Comparison of ENCODE assay signal across 8 cellular contexts in genomic region chr17:14302421-14303099, GRCh38. TPM values are rescaled to one million over a fixed set of nuclear protein-coding genes. Genes with fewer than 3 reads are reported as not detected.
DNase-seq lines count a peak whose midpoint lies in the region; ATAC-seq and TF ChIP-seq lines count a peak whose summit lies in the region.

No MANE protein-coding gene starts in this region.

- peak overlapping the region; percentile 75 for H3K27ac Mint-ChIP-seq in neural crest cell (ENCODE audit: unreplicated experiment)

- H3K36me3 ChIP-seq in ACC112 (ENCODE audit: insufficient read depth, low read length) = no peaks in the 10 kb centered on the region
- H3K36me3 ChIP-seq in stomach = no peaks in the 10 kb centered on the region

- H2AFZ ChIP-seq in ACC112 (ENCODE audit: low read length, unreplicated experiment) = peak overlapping the region; percentile 26

- H3K4me3 ChIP-seq in ACC112 (ENCODE audit: low read depth, low read length) (peak overlapping the region; percentile 93), fibroblast of villous mesenchyme (ENCODE audit: low read depth, low read length) (peak overlapping the region; percentile 98), stomach (peak overlapping the region; percentile 55 to 78 (median 68))

- no peak for TF ChIP-seq EP300 in stomach (IDR thresholded peaks at IDR 0.05)

- TF ChIP-seq CTCF in fibroblast of villous mesenchyme (IDR thresholded peaks at IDR 0.05; ENCODE audit: insufficient read depth, low read depth, low read length) (peak; percentile 76), neural crest cell (conservative IDR thresholded peaks at IDR 0.05) (peak; percentile 91), stomach (IDR thresholded peaks at IDR 0.05) (peak in 5 of 7 experiments; percentile 35 to 98 (median 96))

- 0 to 1% (median 1%) methylated on average over 13 to 64 of the region's 64 CpGs for WGBS in stomach, 5 donors

- ATAC-seq in GM18519 (IDR thresholded peaks at IDR 0.05; ENCODE audit: low FRiP score, unreplicated experiment) (peak; percentile 31), HG03139 (IDR thresholded peaks at IDR 0.05; ENCODE audit: unreplicated experiment) (peak; percentile 44)

- H3K4me1 ChIP-seq in ACC112 (ENCODE audit: control insufficient read depth, insufficient read depth, low read length, unreplicated experiment) (peaks cover 27% of the 10 kb centered on the region), stomach (peaks cover 48 to 74% (median 59%) of the 10 kb centered on the region in 4 donors)

- no peaks in the 10 kb centered on the region for H3K9me3 ChIP-seq in stomach

- no peaks in the 10 kb centered on the region for H3K9me3 Mint-ChIP-seq in neural crest cell

- no peak for TF ChIP-seq POLR2A in stomach (IDR thresholded peaks at IDR 0.05)

- H3K27me3 ChIP-seq in ACC112 (ENCODE audit: insufficient read depth, low read length) (peaks cover 3% of the 10 kb centered on the region; the same call in 1 of the 2 replicates), stomach (peaks cover 15 to 100% (median 64%) of the 10 kb centered on the region in 3 donors)

- H3K27ac ChIP-seq in ACC112 (ENCODE audit: low read depth, low read length) = peak overlapping the region; percentile 11; the same call in 1 of the 2 replicates
- peak overlapping the region; percentile 78 to 87 (median 82) for H3K27ac ChIP-seq in stomach

- H3K4me1 Mint-ChIP-seq in neural crest cell = peaks cover 67% of the 10 kb centered on the region

- H3K36me3 Mint-ChIP-seq in neural crest cell (ENCODE audit: low read depth) = peaks cover 11% of the 10 kb centered on the region

- intact Hi-C loops in stomach (cut with DNase I; ENCODE audit: low total_unique reads) = loop anchor here (5.0 kb wide), 1 partner anchor 705 kb away; no protein-coding TSS in a partner anchor

- peaks cover 54% of the 10 kb centered on the region for H3K27me3 Mint-ChIP-seq in neural crest cell (ENCODE audit: low read depth)

- DNase-seq in RPMI7951 (ENCODE audit: low read depth) (peak; percentile 75), fibroblast of villous mesenchyme (ENCODE audit: low read depth) (peak; percentile 88), neural crest cell (ENCODE audit: low read depth, low spot score) (peak; percentile 76), stomach (peak; percentile 90)
- peak; percentile 76 for DNase-seq in activated effector memory CD4-positive, alpha-beta T cell treated with Interleukin-2 at 50 U/mL for 16 hours

- H3K4me3 Mint-ChIP-seq in neural crest cell = peak overlapping the region; percentile 97

- peaks cover 59% of the 10 kb centered on the region for H3K79me2 ChIP-seq in ACC112 (ENCODE audit: control insufficient read depth, insufficient read depth, low read length, unreplicated experiment)

RNA-seq across cellular contexts. Expression of gene HS3ST3B1, which starts 1.7 kb away (rescaled TPM):
- 0.88 and 1.2 TPM in 2 replicates for total RNA-seq in RPMI7951 (2014; rRNA removed; shearing (Covaris generic))
- 7.4 and 10.4 TPM in 2 replicates for total RNA-seq in fibroblast of villous mesenchyme
- total RNA-seq in neural crest cell = 57.0 and 58.3 TPM in 2 replicates
- 1 to 10 TPM in 3 of 5 donors, not detected in 2; 1.7 to 3.6 (median 2.6) TPM for total RNA-seq in stomach
- polyA plus RNA-seq in stomach = 1 to 10 TPM in 2 of 3 donors, under 1 TPM in 1; 0.81 to 1.5 (median 1.2) TPM

Comparison
In these comparisons a context has a peak if more than half of its experiments do, and no peak if none do; other contexts are left out.
1. Peak in every context shown above with its lines: DNase-seq, ATAC-seq, H3K4me3 ChIP-seq and H3K27ac ChIP-seq.